ENCODE assay signal across 1 cellular context in the genomic region with DNA sequence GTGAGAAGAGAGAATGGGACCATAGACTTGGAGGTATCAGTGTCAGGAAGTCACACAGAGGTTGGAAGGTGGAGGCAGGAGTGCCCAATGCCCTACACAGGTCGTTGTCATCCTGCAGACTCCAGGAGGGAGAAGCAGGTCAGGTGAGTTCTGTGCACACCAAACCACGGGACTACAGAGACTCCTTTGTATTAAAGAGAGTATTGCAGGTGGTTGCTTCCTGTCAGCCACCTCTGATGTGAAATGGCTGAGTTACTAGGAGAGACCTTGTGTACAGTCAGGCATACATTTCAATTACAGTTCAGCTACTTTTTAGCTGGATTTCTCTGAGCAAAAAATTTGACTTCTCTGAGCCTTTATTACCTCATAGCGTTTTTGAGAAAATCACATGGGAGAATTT.
TF ChIP-seq lines count a peak whose summit lies in the region.

No MANE protein-coding gene starts in this region.

TF ChIP-seq in HEK293T, 16 proteins besides CTCF, POLR2A, EP300 and RAD21 (continued from another document):
- TF ChIP-seq CTBP1 (IDR thresholded peaks at IDR 0.05; ENCODE audit: borderline replicate concordance) = no peak
